Comparison of ENCODE assay signal across 8 cellular contexts in genomic region chr4:188738290-188738689, GRCh38.
DNase-seq lines count a peak whose midpoint lies in the region; ATAC-seq and TF ChIP-seq lines count a peak whose summit lies in the region.
"Not testable (repeated sequence)": the region's sequence is repeated elsewhere in the genome, so short reads cannot be mapped to it uniquely, and the experiment has no call there.

No MANE protein-coding gene starts in this region.

- 96% methylated on average over 17 of the region's 24 CpGs for WGBS in HUES64
- no CpG with 5 or more reads among the region's 24 CpGs for WGBS in iPS DF 6.9 (ENCODE audit: insufficient coverage, insufficient read length)

- not testable (repeated sequence) for TF ChIP-seq EP300 in neural cell (conservative IDR thresholded peaks at IDR 0.05; ENCODE audit: poor library complexity, severe bottlenecking)

- not testable (repeated sequence) for H3K27me3 ChIP-seq in HUES64 (ENCODE audit: insufficient read depth, low read length); OCI-LY3 (ENCODE audit: low read depth, low read length); iPS DF 6.9 (ENCODE audit: control insufficient read depth, insufficient read depth, low read length); neural cell (ENCODE audit: insufficient read depth, low read depth, low read length); vagina

- H3K9me2 ChIP-seq in neural cell (ENCODE audit: insufficient read depth, low read length): not testable (repeated sequence)

- H3K9me3 Mint-ChIP-seq in activated CD8-positive, alpha-beta memory T cell treated with anti-CD3 and anti-CD28 coated beads, Interleukin-2, amount 10 ng/mL, durations not matched to agents 7 days and 5 days (ENCODE audit: low read depth): not testable (repeated sequence)

- not testable (repeated sequence) for H3K27me3 Mint-ChIP-seq in activated CD8-positive, alpha-beta memory T cell treated with anti-CD3 and anti-CD28 coated beads, Interleukin-2, amount 10 ng/mL, durations not matched to agents 7 days and 5 days

- not testable (repeated sequence) for H3K27ac Mint-ChIP-seq in activated CD8-positive, alpha-beta memory T cell treated with anti-CD3 and anti-CD28 coated beads, Interleukin-2, amount 10 ng/mL, durations not matched to agents 7 days and 5 days

- not testable (repeated sequence) for H3K4me3 Mint-ChIP-seq in activated CD8-positive, alpha-beta memory T cell treated with anti-CD3 and anti-CD28 coated beads, Interleukin-2, amount 10 ng/mL, durations not matched to agents 7 days and 5 days

- not testable (repeated sequence) for TF ChIP-seq RAD21 in neural cell (conservative IDR thresholded peaks at IDR 0.05)

- CTCF ChIA-PET in activated CD8-positive, alpha-beta memory T cell treated with anti-CD3 and anti-CD28 coated beads, Interleukin-2, amount 10 ng/mL, durations not matched to agents 7 days and 5 days (lab: Charles Lee): not testable (repeated sequence)

- H4K20me1 ChIP-seq in OCI-LY3 (ENCODE audit: insufficient read depth, low read length); neural cell (ENCODE audit: insufficient read depth): not testable (repeated sequence)

- H3F3A ChIP-seq in neural cell (ENCODE audit: insufficient read depth, low read length, poor library complexity, severe bottlenecking): not testable (repeated sequence)

- not testable (repeated sequence) for H3K79me2 ChIP-seq in OCI-LY3 (ENCODE audit: low read length); neural cell (replicated peaks; ENCODE audit: insufficient read depth, low read length)

- H3K4me2 ChIP-seq in OCI-LY3 (ENCODE audit: low read length); neural cell (ENCODE audit: low read length): not testable (repeated sequence)

- not testable (repeated sequence) for H3K27ac ChIP-seq in HUES64 (ENCODE audit: low read depth, low read length); OCI-LY3 (ENCODE audit: low read length); iPS DF 6.9 (ENCODE audit: low read length); neural cell (ENCODE audit: low read length); vagina

- peak overlapping the region; percentile 73; the same call in 1 of the 2 replicates for H3K4me3 ChIP-seq in GM08714 (ENCODE audit: low read length)
- peak overlapping the region; percentile 42 for H3K4me3 ChIP-seq in HUES64 (ENCODE audit: low read length)
- H3K4me3 ChIP-seq in OCI-LY3 (ENCODE audit: low read length): peak overlapping the region; percentile 46; the same call in 1 of the 2 replicates
- H3K4me3 ChIP-seq in epithelial cell of esophagus (ENCODE audit: low read length): peak overlapping the region; percentile 37
- peak overlapping the region; percentile 21; the same call in 1 of the 2 replicates for H3K4me3 ChIP-seq in iPS DF 6.9 (ENCODE audit: low read length)
- H3K4me3 ChIP-seq in neural cell (ENCODE audit: low read length): peak overlapping the region; percentile 45
- peak overlapping the region; percentile 1 to 18 for H3K4me3 ChIP-seq in vagina

- H3K9me3 ChIP-seq in HUES64 (ENCODE audit: insufficient read depth, low read depth, low read length); OCI-LY3 (ENCODE audit: insufficient read depth, low read length); iPS DF 6.9 (ENCODE audit: control insufficient read depth, insufficient read depth, low read length); neural cell (ENCODE audit: low read length); vagina: not testable (repeated sequence)

- not testable (repeated sequence) for H3K36me3 Mint-ChIP-seq in activated CD8-positive, alpha-beta memory T cell treated with anti-CD3 and anti-CD28 coated beads, Interleukin-2, amount 10 ng/mL, durations not matched to agents 7 days and 5 days

- intact Hi-C loops in vagina (cut with DNase I): not testable (repeated sequence)

- DNase-seq in activated CD8-positive, alpha-beta memory T cell treated with anti-CD3 and anti-CD28 coated beads, Interleukin-2, amount 10 ng/mL, durations not matched to agents 7 days and 5 days; epithelial cell of esophagus (ENCODE audit: low read depth); iPS DF 6.9 (ENCODE audit: low read depth, low spot score); vagina (ENCODE audit: extremely low spot score in 2 of 2): not testable (repeated sequence)

- not testable (repeated sequence) for H3K9ac ChIP-seq in HUES64 (ENCODE audit: low read depth, low read length); OCI-LY3 (ENCODE audit: low read length); neural cell (ENCODE audit: low read length)

- TF ChIP-seq CTCF in OCI-LY3 (IDR thresholded peaks at IDR 0.05; ENCODE audit: low read depth, low read length); epithelial cell of esophagus (IDR thresholded peaks at IDR 0.05; ENCODE audit: insufficient read depth, low read depth, low read length, missing control alignments); neural cell (IDR thresholded peaks at IDR 0.05; ENCODE audit: poor library complexity, severe bottlenecking); vagina (IDR thresholded peaks at IDR 0.05): not testable (repeated sequence)

- not testable (repeated sequence) for H3K4me1 ChIP-seq in HUES64 (ENCODE audit: insufficient read depth, low read length); OCI-LY3 (ENCODE audit: low read length); iPS DF 6.9 (ENCODE audit: control insufficient read depth, insufficient read depth, low read length); vagina

- peak; percentile 39 for ATAC-seq in activated CD8-positive, alpha-beta memory T cell treated with anti-CD3 and anti-CD28 coated beads, Interleukin-2, amount 10 ng/mL, durations not matched to agents 7 days and 5 days

- TF ChIP-seq POLR2A in vagina (IDR thresholded peaks at IDR 0.05): not testable (repeated sequence)

- not testable (repeated sequence) for H2AFZ ChIP-seq in OCI-LY3 (ENCODE audit: low read depth, low read length); neural cell (ENCODE audit: low read depth, low read length)

- not testable (repeated sequence) for H3K4me1 Mint-ChIP-seq in activated CD8-positive, alpha-beta memory T cell treated with anti-CD3 and anti-CD28 coated beads, Interleukin-2, amount 10 ng/mL, durations not matched to agents 7 days and 5 days

- not testable (repeated sequence) for H3K36me3 ChIP-seq in HUES64 (ENCODE audit: insufficient read depth, low read length); OCI-LY3 (replicated peaks; ENCODE audit: low read depth, low read length); iPS DF 6.9 (ENCODE audit: control insufficient read depth, insufficient read depth, low read length); neural cell (ENCODE audit: insufficient read depth, low read length); vagina

Comparison
In these comparisons a context has a peak if more than half of its experiments do, and no peak if none do; other contexts are left out.
1. H3K4me3 ChIP-seq: peak in every context shown above with its lines; median percentile 73 in GM08714; 46 in OCI-LY3; 45 in neural cell; 42 in HUES64; 37 in epithelial cell of esophagus; 21 in iPS DF 6.9; 10 in vagina.